Comparison of ENCODE assay signal across 18 cellular contexts in genomic region chr17:2850991-2851390, GRCh38.
"Had no signal": no experiment of that assay in that cellular context is flagged by ENCODE, and none has a peak within 500 bp of the region (broad histone marks: within the 10 kb centered on the region; RNA-seq: fewer than 3 reads in every experiment).

No MANE protein-coding gene starts in this region.

- DNase-seq: activated CD4-positive, alpha-beta T cell treated with anti-CD3 and anti-CD28 coated beads for 1 hour; activated CD8-positive, alpha-beta memory T cell treated with anti-CD3 and anti-CD28 coated beads for 24 hours; activated effector memory CD4-positive, alpha-beta T cell treated with anti-CD3 and anti-CD28 coated beads, Interleukin-2, amount 50 U/mL, for 16 hours; activated naive CD4-positive, alpha-beta T cell treated with anti-CD3 and anti-CD28 coated beads, Interleukin-2, amount 50 U/mL, for 16 hours; activated T-cell treated with anti-CD3 and anti-CD28 coated beads, Interleukin-2, amount 50 U/mL, for 72 hours; aorta; effector CD4-positive, alpha-beta T cell; heart right ventricle; nephron progenitor cell; occipital lobe; psoas muscle; stomach; T-helper 2 cell; testis; upper lobe of left lung had no signal

- H3K4me3 ChIP-seq: heart right ventricle, psoas muscle, stomach, testis, upper lobe of left lung had no signal

- H3K27ac ChIP-seq: heart right ventricle, psoas muscle, testis, upper lobe of left lung, VCaP had no signal

- H3K9me3 ChIP-seq: heart right ventricle, psoas muscle, stomach, testis, upper lobe of left lung had no signal

- ATAC-seq: activated T-cell treated with anti-CD3 and anti-CD28 coated beads, Interleukin-2, amount 50 U/mL, for 72 hours; esophagus mucosa; heart right ventricle; psoas muscle; right cardiac atrium had no signal

- H3K36me3 ChIP-seq: heart right ventricle, stomach, upper lobe of left lung had no signal

- H3K27me3 ChIP-seq: testis had no signal
